9 cellular contexts compared by ENCODE assay signal in genomic region chr5:132265336-132266030, GRCh38. TPM values are rescaled to one million over a fixed set of nuclear protein-coding genes. Genes with fewer than 3 reads are reported as not detected.
DNase-seq lines count a peak whose midpoint lies in the region; ATAC-seq and TF ChIP-seq lines count a peak whose summit lies in the region.
"Had no signal": no experiment of that assay in that cellular context is flagged by ENCODE, and none has a peak within 500 bp of the region (broad histone marks: within the 10 kb centered on the region; RNA-seq: fewer than 3 reads in every experiment).

No MANE protein-coding gene starts in this region.

- ATAC-seq in PC-3 (peak; percentile 78), GM19023 (IDR thresholded peaks at IDR 0.05; ENCODE audit: unreplicated experiment) (no peak)

- H3K4me2 ChIP-seq in PC-3 (ENCODE audit: low read length) (peak overlapping the region; percentile 69), osteoblast (ENCODE audit: insufficient read depth, low read length) (peak overlapping the region; percentile 23)

- TF ChIP-seq CTCF in PC-3 (conservative IDR thresholded peaks at IDR 0.05; ENCODE audit: low read depth, low read length), result peak; percentile 25; the same call in 1 of the 2 replicates
- TF ChIP-seq CTCF in fibroblast of mammary gland (conservative IDR thresholded peaks at IDR 0.05; ENCODE audit: control insufficient read depth, insufficient read depth, low read depth, low read length), result no peak
- TF ChIP-seq CTCF in osteoblast (IDR thresholded peaks at IDR 0.05; ENCODE audit: extremely low read depth, low read depth, low read length), result no peak

- no peaks in the 10 kb centered on the region for H3K27me3 ChIP-seq in PC-3 (ENCODE audit: low read length)
- no peaks in the 10 kb centered on the region for H3K27me3 ChIP-seq in osteoblast (ENCODE audit: insufficient read depth, low read length)
- H3K27me3 ChIP-seq: SJCRH30 had no signal

- DNase-seq in AG20443 (ENCODE audit: low spot score) (peak; percentile 96), PC-3 (peak; percentile 92), fibroblast of mammary gland (ENCODE audit: low read depth) (peak; percentile 93), osteoblast (ENCODE audit: insufficient read length, low spot score, missing footprints) (peak; percentile 99), pons (ENCODE audit: low spot score) (no peak), activated T-cell treated with anti-CD3 and anti-CD28 coated beads for 4 hours (no peak)
- no peak for DNase-seq in stimulated activated naive CD4-positive, alpha-beta T cell treated with Interleukin-2 at 50 U/mL for 16 hours (lab: John Stamatoyannopoulos, UW)
- DNase-seq: SJCRH30 had no signal

- TSS peak; percentile 60 for BruUV-seq in PC-3 (replicated peaks; lab: Mats Ljungman, UMichigan)

- H2AFZ ChIP-seq in PC-3 (ENCODE audit: low read length), result peak overlapping the region; percentile 51; the same call in 1 of the 2 replicates
- no peak overlapping the region for H2AFZ ChIP-seq in osteoblast (ENCODE audit: low read length)

- H3K9me3 ChIP-seq in PC-3 (ENCODE audit: low read length) (no peaks in the 10 kb centered on the region), osteoblast (ENCODE audit: low read depth, low read length) (no peaks in the 10 kb centered on the region)
- H3K9me3 ChIP-seq: SJCRH30 had no signal

- peak overlapping the region; percentile 50 for H3K9ac ChIP-seq in PC-3 (ENCODE audit: low read length)

- peak overlapping the region; percentile 15; the same call in 1 of the 2 replicates for H3K4me3 ChIP-seq in PC-3 (ENCODE audit: low read length)
- H3K4me3 ChIP-seq in fibroblast of mammary gland (ENCODE audit: control insufficient read depth, low read depth, low read length), result no peak overlapping the region
- H3K4me3 ChIP-seq in osteoblast (ENCODE audit: insufficient read depth, low read length), result no peak overlapping the region
- H3K4me3 ChIP-seq: SJCRH30 had no signal

- intact Hi-C loops in PC-3 (cut with micrococcal nuclease), result loop anchor here (2.0 kb wide), 1 partner anchor 29 kb away; the partner anchor contains the start of gene SLC22A4

- H4K20me1 ChIP-seq in PC-3 (ENCODE audit: low read length), result no peaks in the 10 kb centered on the region
- peaks cover 77% of the 10 kb centered on the region for H4K20me1 ChIP-seq in osteoblast (ENCODE audit: insufficient read depth, low read length)

- POLR2A ChIA-PET in PC-3 (lab: Charles Lee; ENCODE audit: unreplicated experiment), result interaction anchor here (0.6 kb wide), 1 partner anchor 85 kb away, joined by 3 read pairs; no protein-coding TSS in a partner anchor

- no peaks in the 10 kb centered on the region for H3K9me2 ChIP-seq in PC-3 (replicated peaks; ENCODE audit: low read length)

- H3K27ac ChIP-seq in PC-3 (ENCODE audit: low read length) (peak overlapping the region; percentile 84), osteoblast (ENCODE audit: low read depth, low read length) (peak overlapping the region; percentile 98)
- H3K27ac ChIP-seq: SJCRH30 had no signal

- no peaks in the 10 kb centered on the region for H3F3A ChIP-seq in PC-3 (ENCODE audit: low read length, unreplicated experiment)

- H3K36me3 ChIP-seq in PC-3 (ENCODE audit: low read depth, low read length) (0 out of 2 replicates have a peak, but pooled peaks cover 5% of the 10 kb centered on the region), osteoblast (ENCODE audit: insufficient read depth, low read length) (peaks cover 77% of the 10 kb centered on the region)

- H3K79me2 ChIP-seq in PC-3 (ENCODE audit: low read length), result peaks cover 6% of the 10 kb centered on the region; the same call in 1 of the 2 replicates
- H3K79me2 ChIP-seq in osteoblast (ENCODE audit: insufficient read depth, low read length), result peaks cover 67% of the 10 kb centered on the region

- H3K4me1 ChIP-seq in PC-3 (ENCODE audit: insufficient read depth, low read length) (peaks cover 49% of the 10 kb centered on the region), osteoblast (ENCODE audit: insufficient read depth, low read length) (peaks cover 69% of the 10 kb centered on the region)

- CTCF ChIA-PET in PC-3 (lab: Charles Lee), result no interaction called here

RNA-seq across cellular contexts. Expression of gene PDLIM4, which starts 8.0 kb away (rescaled TPM):
- total RNA-seq in PC-3 (2014; rRNA removed) (26.5 and 27.8 TPM in 2 replicates), osteoblast (47.7 and 67.7 TPM in 2 replicates)

RNA-seq across cellular contexts. Expression of gene SLC22A4, which starts 28.7 kb away (rescaled TPM):
- 2.2 and 3.4 TPM in 2 replicates for total RNA-seq in PC-3 (2014; rRNA removed)
- 2.9 and 3.8 TPM in 2 replicates for total RNA-seq in osteoblast

RNA-seq across cellular contexts. Expression of gene P4HA2, which starts 37.8 kb away (rescaled TPM):
- total RNA-seq in PC-3 (2014; rRNA removed) (38.7 and 43.6 TPM in 2 replicates), osteoblast (155 and 186 TPM in 2 replicates)

Comparison
In these comparisons a context has a peak if more than half of its experiments do, and no peak if none do; other contexts are left out.
1. DNase-seq: peak in AG20443 (single experiment), PC-3 (single experiment), fibroblast of mammary gland (single experiment) and osteoblast (single experiment); none in stimulated activated naive CD4-positive, alpha-beta T cell treated with Interleukin-2 at 50 U/mL for 16 hours (single experiment), pons (single experiment) and activated T-cell treated with anti-CD3 and anti-CD28 coated beads for 4 hours (single experiment).